In the genomic region with DNA sequence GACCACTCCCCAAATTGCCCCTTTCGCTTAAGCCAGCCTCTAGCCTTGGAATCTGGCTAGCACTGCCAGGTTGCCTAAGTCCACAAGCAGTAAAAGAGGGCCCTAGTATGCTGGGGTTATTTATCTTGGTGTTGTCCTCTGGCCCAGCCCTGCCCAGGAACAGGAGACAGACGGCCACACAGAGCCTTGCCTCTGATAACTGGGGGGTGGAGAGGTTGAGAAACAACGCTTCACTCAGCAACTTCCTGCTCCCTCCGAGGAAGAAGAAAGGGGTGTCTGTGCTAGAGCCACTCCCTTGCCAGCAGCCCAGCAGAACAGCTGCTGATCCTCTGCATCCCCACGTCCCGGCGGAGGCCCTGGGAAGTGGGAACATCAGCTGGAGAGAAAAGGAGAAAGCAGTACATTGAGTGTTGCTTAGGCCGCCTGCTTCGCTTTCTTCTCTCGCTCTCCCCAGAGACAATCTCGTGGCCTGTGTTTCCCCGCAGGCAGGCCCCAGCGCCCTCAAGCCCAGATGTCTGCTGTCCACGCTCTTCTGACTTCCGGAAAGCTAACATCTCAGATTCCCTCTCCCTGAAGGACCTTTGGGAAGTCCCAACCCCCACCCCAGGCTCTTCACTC, we compare ENCODE assay signal across 1 cellular context.
TF ChIP-seq lines count a peak whose summit lies in the region.

No MANE protein-coding gene starts in this region.

TF ChIP-seq in SK-N-SH, 30 proteins besides CTCF, POLR2A, EP300 and RAD21 (continued from another document):
- TF ChIP-seq ZBTB33 (IDR thresholded peaks at IDR 0.05; ENCODE audit: borderline replicate concordance, low read depth), result no peak
- TF ChIP-seq TEAD4 (IDR thresholded peaks at IDR 0.05; ENCODE audit: borderline replicate concordance, insufficient read depth), result no peak
- TF ChIP-seq MEF2A (IDR thresholded peaks at IDR 0.05; ENCODE audit: borderline replicate concordance, low read depth), result no peak
- TF ChIP-seq NFIC (IDR thresholded peaks at IDR 0.05; ENCODE audit: borderline replicate concordance), result no peak
